22 cellular contexts compared by ENCODE assay signal in genomic region chr12:120363274-120363855, GRCh38. TPM values are rescaled to one million over a fixed set of nuclear protein-coding genes. Genes with fewer than 3 reads are reported as not detected.
DNase-seq lines count a peak whose midpoint lies in the region; ATAC-seq and TF ChIP-seq lines count a peak whose summit lies in the region.
"Had no signal": no experiment of that assay in that cellular context is flagged by ENCODE, and none has a peak within 500 bp of the region (broad histone marks: within the 10 kb centered on the region; RNA-seq: fewer than 3 reads in every experiment).

No MANE protein-coding gene starts in this region.

- H3K27ac Mint-ChIP-seq in WTC11 (no peak overlapping the region; the same call in 1 of the 2 replicates), nephron (peak overlapping the region; percentile 76 to 97 (median 97))
- H3K27ac Mint-ChIP-seq: activated naive CD8-positive, alpha-beta T cell treated with anti-CD3 and anti-CD28 coated beads, Interleukin-2, amount 10 ng/mL, durations not matched to agents 7 days and 5 days; CD14-positive monocyte; dendritic cell treated with granulocyte-macrophage colony-stimulating factor and Interleukin-4, amounts not matched to agents 40 ng/mL and 50 ng/mL, for 4 days had no signal

- peaks cover 70% of the 10 kb centered on the region for H3K4me1 Mint-ChIP-seq in WTC11
- H3K4me1 Mint-ChIP-seq in nephron, result peaks cover 50% of the 10 kb centered on the region
- H3K4me1 Mint-ChIP-seq: activated naive CD8-positive, alpha-beta T cell treated with anti-CD3 and anti-CD28 coated beads, Interleukin-2, amount 10 ng/mL, durations not matched to agents 7 days and 5 days had no signal

- H3K27me3 Mint-ChIP-seq in WTC11 (ENCODE audit: low read depth) (no peaks in the 10 kb centered on the region), nephron (ENCODE audit: low read depth) (peaks cover 16% of the 10 kb centered on the region)

- no peak overlapping the region for H3K4me3 Mint-ChIP-seq in WTC11
- peak overlapping the region; percentile 56 to 86 (median 58) for H3K4me3 Mint-ChIP-seq in nephron
- H3K4me3 Mint-ChIP-seq: activated naive CD8-positive, alpha-beta T cell treated with anti-CD3 and anti-CD28 coated beads, Interleukin-2, amount 10 ng/mL, durations not matched to agents 7 days and 5 days; dendritic cell treated with granulocyte-macrophage colony-stimulating factor and Interleukin-4, amounts not matched to agents 40 ng/mL and 50 ng/mL, for 4 days had no signal

- no peak for ATAC-seq in WTC11
- ATAC-seq in left lobe of liver, result no peak
- no peak for ATAC-seq in GM19023 (IDR thresholded peaks at IDR 0.05; ENCODE audit: unreplicated experiment)
- no peak for ATAC-seq in left colon
- ATAC-seq: activated CD4-positive, CD25-positive, alpha-beta regulatory T cell treated with anti-CD3 and anti-CD28 coated beads, Interleukin-2, amount 50 U/mL, for 24 hours had no signal

- no peak for TF ChIP-seq CTCF in WTC11 (IDR thresholded peaks at IDR 0.05)
- no peak for TF ChIP-seq CTCF in nephron (IDR thresholded peaks at IDR 0.05; ENCODE audit: unreplicated experiment in 3 of 3)

- intact Hi-C loops in left colon (cut with DNase I, micrococcal nuclease), result no loop called here

- H3K9me3 Mint-ChIP-seq in WTC11 (no peaks in the 10 kb centered on the region), nephron (no peaks in the 10 kb centered on the region)
- H3K9me3 Mint-ChIP-seq: activated naive CD8-positive, alpha-beta T cell treated with anti-CD3 and anti-CD28 coated beads, Interleukin-2, amount 10 ng/mL, durations not matched to agents 7 days and 5 days; dendritic cell treated with granulocyte-macrophage colony-stimulating factor and Interleukin-4, amounts not matched to agents 40 ng/mL and 50 ng/mL, for 4 days had no signal

- CTCF ChIA-PET in WTC11 (lab: Charles Lee), result interaction anchor here (0.6 to 2.9 kb wide), 3 partner anchors 18 to 67 kb away, joined by 4 to 28 read pairs (median 4); no protein-coding TSS in a partner anchor

- POLR2A ChIA-PET in WTC11 (lab: Charles Lee), result interaction anchor here (0.6 kb wide), 1 partner anchor 33 kb away, joined by 4 read pairs; no protein-coding TSS in a partner anchor

- H3K36me3 Mint-ChIP-seq in WTC11, result peaks cover 15% of the 10 kb centered on the region
- H3K36me3 Mint-ChIP-seq in nephron (ENCODE audit: low read depth), result peaks cover 42% of the 10 kb centered on the region
- H3K36me3 Mint-ChIP-seq: activated naive CD8-positive, alpha-beta T cell treated with anti-CD3 and anti-CD28 coated beads, Interleukin-2, amount 10 ng/mL, durations not matched to agents 7 days and 5 days; CD14-positive monocyte had no signal

- DNase-seq in D341Med (ENCODE audit: low spot score) (peak; percentile 85), NCI-H1092 (lab: John Stamatoyannopoulos, UW) (peak; percentile 10), WTC11 (ENCODE audit: low spot score) (no peak), SHP77 (lab: John Stamatoyannopoulos, UW) (no peak), left lobe of liver (ENCODE audit: low spot score) (no peak), left colon (no peak)
- DNase-seq: activated naive CD8-positive, alpha-beta T cell treated with anti-CD3 and anti-CD28 coated beads, Interleukin-2, amount 10 ng/mL, durations not matched to agents 7 days and 5 days; brain microvascular endothelial cell; foreskin melanocyte; kidney glomerular epithelial cell; midbrain; MV-4-11; NCI-H2081; NCI-H526 treated with DMSO at 0.1 percent for 48 hours; T1000 had no signal

TF ChIP-seq in WTC11, 78 proteins besides CTCF, POLR2A, EP300 and RAD21:
- TF ChIP-seq ZNF121 (CRISPR knock-in tag; IDR thresholded peaks at IDR 0.05), result peak; percentile 43; the same call in 1 of the 2 replicates
- TF ChIP-seq ZNF512 (CRISPR knock-in tag; IDR thresholded peaks at IDR 0.05; ENCODE audit: borderline replicate concordance), result no peak
- no peak for TF ChIP-seq NR1H2 (CRISPR knock-in tag; IDR thresholded peaks at IDR 0.05)

RNA-seq across cellular contexts. Expression of gene MSI1, which starts 5.6 kb away (rescaled TPM):
- total RNA-seq in WTC11 (2021) (64.5 to 71.9 TPM (median 71.5 TPM) in 3 replicates), left lobe of liver (not detected), left colon (1 to 10 TPM; 3.4 to 7.4 TPM)
- total RNA-seq: activated naive CD8-positive, alpha-beta T cell treated with anti-CD3 and anti-CD28 coated beads, Interleukin-2, amount 10 ng/mL, durations not matched to agents 7 days and 5 days; subcutaneous adipose tissue had no signal

RNA-seq across cellular contexts. Expression of gene PLA2G1B, which starts 35.8 kb away (rescaled TPM):
- 0.92 to 1.8 TPM (median 1.4 TPM) in 3 replicates for total RNA-seq in WTC11 (2021)
- total RNA-seq in left lobe of liver, result 3.0 TPM
- total RNA-seq in left colon, result not detected
- total RNA-seq: activated naive CD8-positive, alpha-beta T cell treated with anti-CD3 and anti-CD28 coated beads, Interleukin-2, amount 10 ng/mL, durations not matched to agents 7 days and 5 days; epithelial cell of proximal tubule; subcutaneous adipose tissue had no signal

Comparison
In these comparisons a context has a peak if more than half of its experiments do, and no peak if none do; other contexts are left out.
1. DNase-seq: peak in D341Med (single experiment) and NCI-H1092 (single experiment); none in WTC11 (single experiment), SHP77 (0 of 2), left lobe of liver (single experiment) and left colon (0 of 2).